Comparison of ENCODE assay signal across 1 cellular context in genomic region chr19:46014534-46014933, GRCh38.
TF ChIP-seq lines count a peak whose summit lies in the region.

No MANE protein-coding gene starts in this region.

TF ChIP-seq in HepG2, 621 proteins besides CTCF, POLR2A, EP300 and RAD21:
- TF ChIP-seq MTA3 (CRISPR knock-in tag; IDR thresholded peaks at IDR 0.05), result no peak
- TF ChIP-seq ZNF788 (CRISPR knock-in tag; IDR thresholded peaks at IDR 0.05; ENCODE audit: borderline replicate concordance), result no peak
- no peak for TF ChIP-seq IRF2 (CRISPR knock-in tag; IDR thresholded peaks at IDR 0.05)
- TF ChIP-seq NFAT5 (CRISPR knock-in tag; IDR thresholded peaks at IDR 0.05), result no peak
- TF ChIP-seq PBX2 (CRISPR knock-in tag; IDR thresholded peaks at IDR 0.05), result no peak
- TF ChIP-seq IKZF1 (IDR thresholded peaks at IDR 0.05), result no peak
- TF ChIP-seq POGZ (CRISPR knock-in tag; IDR thresholded peaks at IDR 0.05), result no peak
- TF ChIP-seq CREM (IDR thresholded peaks at IDR 0.05), result no peak
- no peak for TF ChIP-seq CREM (CRISPR knock-in tag; IDR thresholded peaks at IDR 0.05)
- no peak for TF ChIP-seq NFKB2 (CRISPR knock-in tag; IDR thresholded peaks at IDR 0.05; ENCODE audit: borderline replicate concordance)
- TF ChIP-seq CBFB (CRISPR knock-in tag; IDR thresholded peaks at IDR 0.05), result no peak
- TF ChIP-seq MEIS1 (CRISPR knock-in tag; IDR thresholded peaks at IDR 0.05; ENCODE audit: borderline replicate concordance), result no peak
- TF ChIP-seq ZNF790 (CRISPR knock-in tag; IDR thresholded peaks at IDR 0.05; ENCODE audit: borderline replicate concordance), result no peak
- no peak for TF ChIP-seq TCF7L2 (IDR thresholded peaks at IDR 0.05; ENCODE audit: low read depth, low read length)
- no peak for TF ChIP-seq ATF5 (CRISPR knock-in tag; IDR thresholded peaks at IDR 0.05; ENCODE audit: low read depth)
- no peak for TF ChIP-seq ZNF503 (CRISPR knock-in tag; IDR thresholded peaks at IDR 0.05)
- TF ChIP-seq AFF4 (CRISPR knock-in tag; IDR thresholded peaks at IDR 0.05), result no peak
